In genomic region chr2:206728277-206729199, GRCh38 we compare ENCODE assay signal across 14 cellular contexts. TPM values are rescaled to one million over a fixed set of nuclear protein-coding genes. Genes with fewer than 3 reads are reported as not detected.
DNase-seq lines count a peak whose midpoint lies in the region; ATAC-seq and TF ChIP-seq lines count a peak whose summit lies in the region.
"Had no signal": no experiment of that assay in that cellular context is flagged by ENCODE, and none has a peak within 500 bp of the region (broad histone marks: within the 10 kb centered on the region; RNA-seq: fewer than 3 reads in every experiment).

No MANE protein-coding gene starts in this region.

- ATAC-seq in activated CD8-positive, alpha-beta T cell treated with anti-CD3 and anti-CD28 coated beads for 36 hours, result peak; percentile 51
- no peak for ATAC-seq in activated CD8-positive, alpha-beta T cell treated with anti-CD3 and anti-CD28 coated beads, Interleukin-2, amount 10 ng/mL, durations not matched to agents 7 days and 5 days
- ATAC-seq in GM19397 (IDR thresholded peaks at IDR 0.05; ENCODE audit: unreplicated experiment), result no peak

- peaks cover 33% of the 10 kb centered on the region for H3K27me3 Mint-ChIP-seq in activated CD8-positive, alpha-beta T cell treated with anti-CD3 and anti-CD28 coated beads for 36 hours
- peaks cover 23% of the 10 kb centered on the region for H3K27me3 Mint-ChIP-seq in activated CD8-positive, alpha-beta T cell treated with anti-CD3 and anti-CD28 coated beads, Interleukin-2, amount 10 ng/mL, durations not matched to agents 7 days and 5 days (ENCODE audit: low read depth)

- H3K36me3 Mint-ChIP-seq in activated CD8-positive, alpha-beta T cell treated with anti-CD3 and anti-CD28 coated beads for 36 hours (ENCODE audit: low read depth), result no peaks in the 10 kb centered on the region
- no peaks in the 10 kb centered on the region for H3K36me3 Mint-ChIP-seq in activated CD8-positive, alpha-beta T cell treated with anti-CD3 and anti-CD28 coated beads, Interleukin-2, amount 10 ng/mL, durations not matched to agents 7 days and 5 days (ENCODE audit: low read depth)

- intact Hi-C loops in activated CD8-positive, alpha-beta T cell treated with anti-CD3 and anti-CD28 coated beads for 36 hours (cut with micrococcal nuclease), result no loop called here

- POLR2A ChIA-PET in activated CD8-positive, alpha-beta T cell treated with anti-CD3 and anti-CD28 coated beads for 36 hours (lab: Charles Lee), result no interaction called here
- POLR2A ChIA-PET in activated CD8-positive, alpha-beta T cell treated with anti-CD3 and anti-CD28 coated beads, Interleukin-2, amount 10 ng/mL, durations not matched to agents 7 days and 5 days (lab: Charles Lee), result no interaction called here
- POLR2A ChIA-PET in HEK293T (lab: Yijun Ruan, JAX), result no interaction called here

- H3K27ac Mint-ChIP-seq in activated CD8-positive, alpha-beta T cell treated with anti-CD3 and anti-CD28 coated beads for 36 hours, result no peak overlapping the region
- no peak overlapping the region for H3K27ac Mint-ChIP-seq in activated CD8-positive, alpha-beta T cell treated with anti-CD3 and anti-CD28 coated beads, Interleukin-2, amount 10 ng/mL, durations not matched to agents 7 days and 5 days

- CTCF ChIA-PET in activated CD8-positive, alpha-beta T cell treated with anti-CD3 and anti-CD28 coated beads for 36 hours (lab: Charles Lee), result no interaction called here
- CTCF ChIA-PET in activated CD8-positive, alpha-beta T cell treated with anti-CD3 and anti-CD28 coated beads, Interleukin-2, amount 10 ng/mL, durations not matched to agents 7 days and 5 days (lab: Charles Lee), result no interaction called here
- CTCF ChIA-PET in HEK293T (lab: Yijun Ruan, JAX), result no interaction called here

- H3K4me3 Mint-ChIP-seq in activated CD8-positive, alpha-beta T cell treated with anti-CD3 and anti-CD28 coated beads for 36 hours, result no peak overlapping the region
- H3K4me3 Mint-ChIP-seq in activated CD8-positive, alpha-beta T cell treated with anti-CD3 and anti-CD28 coated beads, Interleukin-2, amount 10 ng/mL, durations not matched to agents 7 days and 5 days, result no peak overlapping the region

- no peaks in the 10 kb centered on the region for H3K9me3 Mint-ChIP-seq in activated CD8-positive, alpha-beta T cell treated with anti-CD3 and anti-CD28 coated beads for 36 hours
- H3K9me3 Mint-ChIP-seq in activated CD8-positive, alpha-beta T cell treated with anti-CD3 and anti-CD28 coated beads, Interleukin-2, amount 10 ng/mL, durations not matched to agents 7 days and 5 days (ENCODE audit: insufficient read depth), result no peaks in the 10 kb centered on the region

- TF ChIP-seq CTCF in activated CD8-positive, alpha-beta T cell treated with anti-CD3 and anti-CD28 coated beads for 36 hours (IDR thresholded peaks at IDR 0.05), result no peak
- TF ChIP-seq CTCF in choroid plexus epithelial cell (conservative IDR thresholded peaks at IDR 0.05; ENCODE audit: low read depth, low read length), result no peak

- DNase-seq in activated CD8-positive, alpha-beta T cell treated with anti-CD3 and anti-CD28 coated beads for 36 hours, result peak; percentile 13
- DNase-seq in activated CD8-positive, alpha-beta T cell treated with anti-CD3 and anti-CD28 coated beads, Interleukin-2, amount 10 ng/mL, durations not matched to agents 7 days and 5 days, result no peak
- DNase-seq in HT1080 (ENCODE audit: low read depth) (peak; percentile 71), choroid plexus epithelial cell (ENCODE audit: low read depth) (peak; percentile 14), renal cortical epithelial cell (ENCODE audit: low read depth) (peak; percentile 48), HEK293T (ENCODE audit: extremely low spot score) (no peak), dedifferentiated amniotic fluid mesenchymal stem cell (ENCODE audit: extremely low spot score) (no peak)
- DNase-seq: DMS79 treated with DMSO at 0.1 percent for 48 hours, NCI-H1092 treated with DMSO at 0.1 percent for 48 hours, NCI-H446, right cardiac atrium had no signal

- peaks cover 3% of the 10 kb centered on the region for H3K4me1 Mint-ChIP-seq in activated CD8-positive, alpha-beta T cell treated with anti-CD3 and anti-CD28 coated beads for 36 hours (ENCODE audit: low read depth)
- H3K4me1 Mint-ChIP-seq in activated CD8-positive, alpha-beta T cell treated with anti-CD3 and anti-CD28 coated beads, Interleukin-2, amount 10 ng/mL, durations not matched to agents 7 days and 5 days (ENCODE audit: low read depth), result no peaks in the 10 kb centered on the region

- no peak overlapping the region for H3K4me3 ChIP-seq in choroid plexus epithelial cell (ENCODE audit: low read depth, low read length)
- H3K4me3 ChIP-seq: esophagus muscularis mucosa, tibial nerve had no signal

TF ChIP-seq in HEK293T, 16 proteins besides CTCF, POLR2A, EP300 and RAD21:
- TF ChIP-seq HDGF (IDR thresholded peaks at IDR 0.05; ENCODE audit: borderline replicate concordance), result no peak
- TF ChIP-seq NFRKB (IDR thresholded peaks at IDR 0.05), result no peak
- TF ChIP-seq L3MBTL2 (conservative IDR thresholded peaks at IDR 0.05), result no peak
- no peak for TF ChIP-seq BHLHE40 (IDR thresholded peaks at IDR 0.05; ENCODE audit: borderline replicate concordance)
- no peak for TF ChIP-seq FOXA1 (IDR thresholded peaks at IDR 0.05)
- TF ChIP-seq FOXK2 (IDR thresholded peaks at IDR 0.05), result no peak
- no peak for TF ChIP-seq ELF4 (IDR thresholded peaks at IDR 0.05)
- no peak for TF ChIP-seq PKNOX1 (IDR thresholded peaks at IDR 0.05)
- TF ChIP-seq FOXM1 (IDR thresholded peaks at IDR 0.05; ENCODE audit: borderline replicate concordance), result no peak
- no peak for TF ChIP-seq CTBP1 (IDR thresholded peaks at IDR 0.05; ENCODE audit: borderline replicate concordance)
- TF ChIP-seq ZNF384 (IDR thresholded peaks at IDR 0.05), result no peak

RNA-seq across cellular contexts. Expression of gene DYTN, which starts 10.3 kb away (rescaled TPM):
- not detected for total RNA-seq in activated CD8-positive, alpha-beta T cell treated with anti-CD3 and anti-CD28 coated beads for 36 hours
- total RNA-seq in activated CD8-positive, alpha-beta T cell treated with anti-CD3 and anti-CD28 coated beads, Interleukin-2, amount 10 ng/mL, durations not matched to agents 7 days and 5 days, result not detected
- not detected in 2 replicates for total RNA-seq in HT1080 (2014; rRNA removed; shearing (Covaris generic))
- not detected in 2 replicates for polyA plus RNA-seq in HT1080 (2015; cell fraction: cytosol; rRNA removed)
- not detected in 2 replicates for polyA plus RNA-seq in HT1080 (2015; cell fraction: nucleus; rRNA removed)
- not detected in 2 replicates for total RNA-seq in renal cortical epithelial cell
- total RNA-seq: esophagus muscularis mucosa, right cardiac atrium, tibial nerve had no signal
- polyA plus RNA-seq: right cardiac atrium had no signal

RNA-seq across cellular contexts. Expression of gene MDH1B, which starts 36.6 kb away (rescaled TPM):
- total RNA-seq in activated CD8-positive, alpha-beta T cell treated with anti-CD3 and anti-CD28 coated beads for 36 hours, result under 1 TPM; 0.56 to 0.92 TPM
- under 1 TPM; 0.55 to 0.57 TPM for total RNA-seq in activated CD8-positive, alpha-beta T cell treated with anti-CD3 and anti-CD28 coated beads, Interleukin-2, amount 10 ng/mL, durations not matched to agents 7 days and 5 days
- total RNA-seq in HT1080 (2014; rRNA removed; shearing (Covaris generic)), result 0.29 and 1.1 TPM in 2 replicates
- 1.00 and 1.4 TPM in 2 replicates for polyA plus RNA-seq in HT1080 (2015; cell fraction: cytosol; rRNA removed)
- polyA plus RNA-seq in HT1080 (2015; cell fraction: nucleus; rRNA removed), result 0.57 and 0.67 TPM in 2 replicates
- 0.87 and 3.7 TPM in 2 replicates for total RNA-seq in renal cortical epithelial cell

RNA-seq across cellular contexts. Expression of gene FASTKD2, which starts 36.9 kb away (rescaled TPM):
- total RNA-seq in activated CD8-positive, alpha-beta T cell treated with anti-CD3 and anti-CD28 coated beads for 36 hours, result 10 to 100 TPM; 32.8 to 33.7 TPM
- total RNA-seq in activated CD8-positive, alpha-beta T cell treated with anti-CD3 and anti-CD28 coated beads, Interleukin-2, amount 10 ng/mL, durations not matched to agents 7 days and 5 days, result 10 to 100 TPM; 20.2 to 20.8 TPM
- total RNA-seq in HT1080 (2014; rRNA removed; shearing (Covaris generic)), result 47.1 and 48.0 TPM in 2 replicates
- 37.4 and 40.8 TPM in 2 replicates for polyA plus RNA-seq in HT1080 (2015; cell fraction: cytosol; rRNA removed)
- 101 and 113 TPM in 2 replicates for polyA plus RNA-seq in HT1080 (2015; cell fraction: nucleus; rRNA removed)
- total RNA-seq in renal cortical epithelial cell, result 65.0 and 72.4 TPM in 2 replicates

Comparison
In these comparisons a context has a peak if more than half of its experiments do, and no peak if none do; other contexts are left out.
1. DNase-seq: peak in activated CD8-positive, alpha-beta T cell treated with anti-CD3 and anti-CD28 coated beads for 36 hours (single experiment), HT1080 (single experiment), choroid plexus epithelial cell (single experiment) and renal cortical epithelial cell (single experiment); none in activated CD8-positive, alpha-beta T cell treated with anti-CD3 and anti-CD28 coated beads, Interleukin-2, amount 10 ng/mL, durations not matched to agents 7 days and 5 days (single experiment), HEK293T (single experiment) and dedifferentiated amniotic fluid mesenchymal stem cell (single experiment).